Comparison of ENCODE assay signal across 17 cellular contexts in the genomic region with DNA sequence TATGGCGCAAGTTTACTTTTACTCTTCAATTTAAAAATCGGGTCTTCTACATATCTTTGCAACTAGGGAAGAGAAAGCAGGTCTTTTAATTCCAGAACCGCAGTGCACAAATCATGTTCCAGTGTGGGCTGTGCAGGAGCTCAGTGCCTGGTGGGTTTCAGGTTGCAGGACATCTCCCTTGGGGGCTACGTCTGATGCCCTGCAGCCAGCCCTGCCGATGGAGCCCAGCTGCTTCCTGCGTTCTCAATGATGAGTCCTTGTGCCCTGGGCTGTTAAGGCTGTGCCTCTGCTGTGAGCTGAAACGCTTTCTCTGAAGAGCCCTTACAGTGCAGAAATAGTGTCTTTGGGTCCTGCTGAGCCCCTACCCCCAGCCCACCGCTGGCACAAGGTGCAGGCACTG.
"Had no signal": no experiment of that assay in that cellular context is flagged by ENCODE, and none has a peak within 500 bp of the region (broad histone marks: within the 10 kb centered on the region; RNA-seq: fewer than 3 reads in every experiment).

No MANE protein-coding gene starts in this region.

- H3K36me3 ChIP-seq: tibial nerve had no signal

- H3K27ac ChIP-seq: tibial nerve had no signal

- ATAC-seq: activated CD4-positive, CD25-positive, alpha-beta regulatory T cell treated with anti-CD3 and anti-CD28 coated beads, Interleukin-2, amount 50 U/mL, for 24 hours; activated naive CD8-positive, alpha-beta T cell treated with anti-CD3 and anti-CD28 coated beads, Interleukin-2, amount 50 U/mL, for 24 hours; left colon had no signal

- H3K27me3 ChIP-seq: dorsolateral prefrontal cortex, tibial nerve had no signal

- H3K4me1 ChIP-seq: tibial nerve had no signal

- DNase-seq: activated CD8-positive, alpha-beta memory T cell treated with anti-CD3 and anti-CD28 coated beads for 24 hours; activated CD8-positive, alpha-beta memory T cell treated with anti-CD3 and anti-CD28 coated beads, Interleukin-2, amount 50 U/mL, for 48 hours; activated effector memory CD4-positive, alpha-beta T cell treated with Interleukin-2 at 50 U/mL for 16 hours; activated naive CD4-positive, alpha-beta T cell treated with anti-CD3 and anti-CD28 coated beads, Interleukin-2, amount 10 ng/mL, durations not matched to agents 7 days and 5 days; activated naive CD8-positive, alpha-beta T cell treated with anti-CD3 and anti-CD28 coated beads, Interleukin-2, amount 50 U/mL, for 24 hours; activated T-cell treated with anti-CD3 and anti-CD28 coated beads, Interleukin-2, amount 50 U/mL, for 48 hours; anterior cingulate cortex; left colon; stimulated activated CD4-positive, alpha-beta T cell treated with anti-CD3 and anti-CD28 coated beads, Interleukin-12 subunit alpha, Interleukin-12 subunit beta, amount 100 ng/mL, for 4 hours; stimulated activated CD4-positive, alpha-beta T cell treated with anti-CD3 and anti-CD28 coated beads, Interleukin-1b, Interleukin-23, amount 100 ng/mL, for 48 hours; stimulated activated CD8-positive, alpha-beta memory T cell treated with anti-CD3 and anti-CD28 coated beads, Interleukin-4, amount 100 ng/mL, for 48 hours; stimulated activated naive CD4-positive, alpha-beta T cell; T1000 had no signal

- H3K4me3 ChIP-seq: dorsolateral prefrontal cortex, lung, tibial nerve had no signal
